In the genomic region with DNA sequence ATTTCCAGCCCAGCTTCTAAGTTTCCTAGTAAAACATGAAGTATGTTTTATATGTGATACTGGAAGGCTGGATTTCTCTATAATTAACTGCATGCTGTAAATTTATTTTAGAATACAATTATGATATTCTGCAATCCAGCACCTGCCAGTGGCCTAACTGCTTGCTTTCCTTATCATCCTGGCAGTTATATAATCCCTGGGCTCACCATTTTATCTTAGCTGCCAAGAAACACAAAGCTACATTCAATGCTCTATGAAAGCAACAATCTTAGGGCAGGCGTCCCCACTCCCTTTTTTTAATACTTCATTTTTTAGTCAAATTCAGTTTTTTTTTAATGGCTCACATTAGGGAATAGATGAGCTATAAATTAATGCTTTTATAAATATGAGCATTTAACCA, we compare ENCODE assay signal across 29 cellular contexts.
"Had no signal": no experiment of that assay in that cellular context is flagged by ENCODE, and none has a peak within 500 bp of the region (broad histone marks: within the 10 kb centered on the region; RNA-seq: fewer than 3 reads in every experiment).

No MANE protein-coding gene starts in this region.

- H3K27ac ChIP-seq: cardiac muscle cell, SJSA1 had no signal

- DNase-seq: activated CD4-positive, alpha-beta T cell treated with anti-CD3 and anti-CD28 coated beads, Interleukin-2, amount 10 ng/mL, durations not matched to agents 24 days and 14 days; activated CD4-positive, alpha-beta T cell treated with anti-CD3 and anti-CD28 coated beads, Interleukin-2, amount 50 U/mL, for 4 hours; activated CD8-positive, alpha-beta T cell treated with anti-CD3 and anti-CD28 coated beads for 36 hours; activated effector memory CD4-positive, alpha-beta T cell treated with anti-CD3 and anti-CD28 coated beads, Interleukin-2, amount 50 U/mL, for 16 hours; activated naive CD4-positive, alpha-beta T cell; activated naive CD4-positive, alpha-beta T cell treated with anti-CD3 and anti-CD28 coated beads, Interleukin-2, amount 50 U/mL, for 16 hours; activated naive CD8-positive, alpha-beta T cell treated with anti-CD3 and anti-CD28 coated beads for 36 hours; activated T-cell treated with anti-CD3 and anti-CD28 coated beads, Interleukin-2, amount 50 U/mL, for 1 hour; activated T-cell treated with anti-CD3 and anti-CD28 coated beads, Interleukin-2, amount 50 U/mL, for 72 hours; amniotic stem cell; aorta; Kasumi-1; KG1; MG63; NCI-H1048; NCI-H1105 treated with DMSO at 0.1 percent for 48 hours; NCI-H1436 treated with DMSO at 0.1 percent for 48 hours; NCI-H1694 treated with DMSO at 0.1 percent for 48 hours; NCI-H2029; NCI-H345; NCI-H526; NCI-H748 treated with DMSO at 0.1 percent for 48 hours; SHP77 treated with DMSO at 0.1 percent for 48 hours; SK-N-SH had no signal

- H3K9me3 ChIP-seq: MG63, SJSA1, SK-N-SH had no signal

- H3K4me1 ChIP-seq: SJSA1 had no signal

- H3K36me3 ChIP-seq: cardiac muscle cell, MG63, SJSA1 had no signal

- ATAC-seq: activated CD8-positive, alpha-beta T cell treated with anti-CD3 and anti-CD28 coated beads for 36 hours; activated T-cell treated with anti-CD3 and anti-CD28 coated beads, Interleukin-2, amount 50 U/mL, for 72 hours; activated T-helper 17 cell treated with anti-CD3 and anti-CD28 coated beads, Interleukin-2, amount 50 U/mL, for 72 hours; Panc1 had no signal

- FAIRE-seq: TTC549 had no signal

- H3K27me3 ChIP-seq: cardiac muscle cell, MG63, SJSA1 had no signal

- H3K4me3 ChIP-seq: cardiac muscle cell, MG63, SJSA1 had no signal
